9 cellular contexts compared by ENCODE assay signal in genomic region chr7:2527505-2528464, GRCh38. TPM values are rescaled to one million over a fixed set of nuclear protein-coding genes. Genes with fewer than 3 reads are reported as not detected.
DNase-seq lines count a peak whose midpoint lies in the region; ATAC-seq and TF ChIP-seq lines count a peak whose summit lies in the region.
"Had no signal": no experiment of that assay in that cellular context is flagged by ENCODE, and none has a peak within 500 bp of the region (broad histone marks: within the 10 kb centered on the region; RNA-seq: fewer than 3 reads in every experiment).

No MANE protein-coding gene starts in this region.

- no peak for TF ChIP-seq CTCF in esophagus muscularis mucosa (IDR thresholded peaks at IDR 0.05)

- intact Hi-C loops in right cardiac atrium (cut with DNase I), result no loop called here
- intact Hi-C loops in esophagus muscularis mucosa (cut with DNase I), result no loop called here

- peaks cover 4% of the 10 kb centered on the region for H3K36me3 Mint-ChIP-seq in activated T-cell treated with anti-CD3 and anti-CD28 coated beads, Interleukin-2, amount 50 U/mL, for 4 hours (ENCODE audit: insufficient read depth)

- peak; percentile 81 for DNase-seq in DMS153 (lab: John Stamatoyannopoulos, UW)
- DNase-seq in NCI-H146 (lab: John Stamatoyannopoulos, UW), result peak; percentile 83
- peak; percentile 59 for DNase-seq in activated T-cell treated with anti-CD3 and anti-CD28 coated beads, Interleukin-2, amount 50 U/mL, for 4 hours
- peak; percentile 60 to 77 (median 68) for DNase-seq in right cardiac atrium
- DNase-seq in NCI-H1694 (lab: John Stamatoyannopoulos, UW), result no peak
- DNase-seq in esophagus muscularis mucosa (ENCODE audit: extremely low spot score), result no peak

- TF ChIP-seq POLR2A in esophagus muscularis mucosa (IDR thresholded peaks at IDR 0.05; ENCODE audit: low read depth), result no peak

- H3K9ac ChIP-seq in subcutaneous abdominal adipose tissue (ENCODE audit: low read length in 5 of 5), result no peak overlapping the region

- TF ChIP-seq EP300 in esophagus muscularis mucosa (IDR thresholded peaks at IDR 0.05), result no peak

- H3K27me3 Mint-ChIP-seq in activated T-cell treated with anti-CD3 and anti-CD28 coated beads, Interleukin-2, amount 50 U/mL, for 4 hours (ENCODE audit: low read depth), result no peaks in the 10 kb centered on the region

- no peaks in the 10 kb centered on the region for H3K9me3 Mint-ChIP-seq in activated T-cell treated with anti-CD3 and anti-CD28 coated beads, Interleukin-2, amount 50 U/mL, for 4 hours

- H3K4me3 Mint-ChIP-seq in activated T-cell treated with anti-CD3 and anti-CD28 coated beads, Interleukin-2, amount 50 U/mL, for 4 hours, result no peak overlapping the region

- peaks cover 58% of the 10 kb centered on the region for H3K4me1 Mint-ChIP-seq in activated T-cell treated with anti-CD3 and anti-CD28 coated beads, Interleukin-2, amount 50 U/mL, for 4 hours (ENCODE audit: low read depth)

- no peaks in the 10 kb centered on the region for H3K27me3 ChIP-seq in right cardiac atrium (ENCODE audit: control insufficient read depth, insufficient read depth)
- no peaks in the 10 kb centered on the region for H3K27me3 ChIP-seq in subcutaneous abdominal adipose tissue (ENCODE audit: control insufficient read depth in 5 of 5, insufficient read depth in 4 of 5, low read length in 5 of 5)
- peaks cover 0 to 87% (median 19%) of the 10 kb centered on the region in 4 donors for H3K27me3 ChIP-seq in esophagus muscularis mucosa

- H3K9me3 ChIP-seq in right cardiac atrium (ENCODE audit: control insufficient read depth, low read length), result no peaks in the 10 kb centered on the region
- no peaks in the 10 kb centered on the region for H3K9me3 ChIP-seq in subcutaneous abdominal adipose tissue (ENCODE audit: control insufficient read depth in 5 of 5, low read length in 5 of 5)
- no peaks in the 10 kb centered on the region for H3K9me3 ChIP-seq in esophagus muscularis mucosa
- H3K9me3 ChIP-seq: heart right ventricle had no signal

- H3K27ac ChIP-seq in right cardiac atrium (ENCODE audit: low read length) (no peak overlapping the region), subcutaneous abdominal adipose tissue (ENCODE audit: low read depth, low read length) (peak overlapping the region; percentile 82), esophagus muscularis mucosa (replicated peaks in 1 of 4) (no peak overlapping the region)

- H3K36me3 ChIP-seq in subcutaneous abdominal adipose tissue (ENCODE audit: control insufficient read depth in 5 of 5, insufficient read depth in 5 of 5, low read length in 5 of 5), result peaks cover 0 to 43% (median 39%) of the 10 kb centered on the region in 5 donors
- peaks cover 0 to 32% (median 17%) of the 10 kb centered on the region in 4 donors for H3K36me3 ChIP-seq in esophagus muscularis mucosa

- peak; percentile 27 to 28 for ATAC-seq in activated T-cell treated with anti-CD3 and anti-CD28 coated beads, Interleukin-2, amount 50 U/mL, for 4 hours
- ATAC-seq in right cardiac atrium, result no peak
- no peak for ATAC-seq in HG03571 (IDR thresholded peaks at IDR 0.05; ENCODE audit: unreplicated experiment)
- ATAC-seq: heart right ventricle had no signal

- WGBS in right cardiac atrium, result 71% methylated on average over 17 of the region's 17 CpGs
- 64% methylated on average over 10 of the region's 17 CpGs for WGBS in esophagus muscularis mucosa

- H3K4me1 ChIP-seq in right cardiac atrium (ENCODE audit: control insufficient read depth, insufficient read depth, low read length) (peaks cover 5% of the 10 kb centered on the region), subcutaneous abdominal adipose tissue (ENCODE audit: control insufficient read depth in 5 of 5, insufficient read depth in 5 of 5, low read length in 5 of 5) (peaks cover 0 to 93% (median 84%) of the 10 kb centered on the region in 5 donors), esophagus muscularis mucosa (peaks cover 58 to 89% (median 84%) of the 10 kb centered on the region in 4 donors)

- H3K4me3 ChIP-seq in right cardiac atrium (ENCODE audit: low read length) (no peak overlapping the region), subcutaneous abdominal adipose tissue (ENCODE audit: low read depth in 1 of 5, low read length in 5 of 5) (no peak overlapping the region), esophagus muscularis mucosa (no peak overlapping the region)

RNA-seq across cellular contexts. Expression of gene LFNG, which starts 8.2 kb away (rescaled TPM):
- total RNA-seq in activated T-cell treated with anti-CD3 and anti-CD28 coated beads, Interleukin-2, amount 50 U/mL, for 4 hours, result 10 to 100 TPM; 16.1 to 17.7 (median 17.7) TPM
- 1 to 10 TPM; 3.6 to 6.6 (median 4.8) TPM for total RNA-seq in right cardiac atrium
- 6.0 TPM for polyA plus RNA-seq in right cardiac atrium
- total RNA-seq in esophagus muscularis mucosa, result 10 to 100 TPM in 1 of 4 donors, 1 to 10 TPM in 3; 6.1 to 10.7 (median 8.3) TPM

RNA-seq across cellular contexts. Expression of gene BRAT1, which starts 27.5 kb away (rescaled TPM):
- 10 to 100 TPM; 40.7 to 55.0 (median 42.6) TPM for total RNA-seq in activated T-cell treated with anti-CD3 and anti-CD28 coated beads, Interleukin-2, amount 50 U/mL, for 4 hours
- total RNA-seq in right cardiac atrium (10 to 100 TPM; 15.4 to 19.0 (median 16.1) TPM), esophagus muscularis mucosa (10 to 100 TPM; 22.0 to 43.8 (median 32.7) TPM)
- polyA plus RNA-seq in right cardiac atrium, result 16.9 TPM

RNA-seq across cellular contexts. Expression of gene IQCE, which starts 31.0 kb away (rescaled TPM):
- 10 to 100 TPM in 1 of 3 donors, 1 to 10 TPM in 2; 8.9 to 10.4 (median 9.0) TPM for total RNA-seq in activated T-cell treated with anti-CD3 and anti-CD28 coated beads, Interleukin-2, amount 50 U/mL, for 4 hours
- 10 to 100 TPM; 10.6 to 16.0 (median 15.2) TPM for total RNA-seq in right cardiac atrium
- polyA plus RNA-seq in right cardiac atrium, result 7.9 TPM
- total RNA-seq in esophagus muscularis mucosa, result 10 to 100 TPM; 13.0 to 22.4 (median 18.0) TPM

RNA-seq across cellular contexts. Expression of gene GRIFIN, which starts 51.6 kb away (rescaled TPM):
- total RNA-seq in activated T-cell treated with anti-CD3 and anti-CD28 coated beads, Interleukin-2, amount 50 U/mL, for 4 hours, result not detected
- not detected for total RNA-seq in right cardiac atrium
- not detected for polyA plus RNA-seq in right cardiac atrium
- not detected for total RNA-seq in esophagus muscularis mucosa
- total RNA-seq: heart right ventricle had no signal
- polyA plus RNA-seq: heart right ventricle had no signal

Comparison
In these comparisons a context has a peak if more than half of its experiments do, and no peak if none do; other contexts are left out.
1. DNase-seq: peak in DMS153 (single experiment), NCI-H146 (single experiment), activated T-cell treated with anti-CD3 and anti-CD28 coated beads, Interleukin-2, amount 50 U/mL, for 4 hours (single experiment) and right cardiac atrium (3 of 3); none in NCI-H1694 (single experiment) and esophagus muscularis mucosa (single experiment).
2. ATAC-seq: peak in activated T-cell treated with anti-CD3 and anti-CD28 coated beads, Interleukin-2, amount 50 U/mL, for 4 hours (2 of 2); none in right cardiac atrium (0 of 2) and HG03571 (single experiment).